Comparison of ENCODE assay signal across 7 cellular contexts in genomic region chr1:204417231-204417997, GRCh38. TPM values are rescaled to one million over a fixed set of nuclear protein-coding genes. Genes with fewer than 3 reads are reported as not detected.
A peak's percentile ranks its signal among the peaks of the same experiment; 100 is the strongest.
DNase-seq lines count a peak whose midpoint lies in the region; ATAC-seq, FAIRE-seq and TF ChIP-seq lines count a peak whose summit lies in the region.

No MANE protein-coding gene starts in this region.

- CTCF ChIA-PET in HEK293 (lab: Yijun Ruan, JAX): interaction anchor here (0.6 to 7.5 kb wide), 8 partner anchors 15 to 1448 kb away, joined by 3 to 55 read pairs (median 4); no protein-coding TSS in a partner anchor

- DNase-seq in RPMI8226 (peak; percentile 51), brain microvascular endothelial cell (peak; percentile 97), kidney (peak; percentile 85)
- peak; percentile 40 to 49 for DNase-seq in stimulated activated CD4-positive, alpha-beta T cell treated with anti-CD3 and anti-CD28 coated beads, Interleukin-2, amount 100 ng/mL, for 24 hours
- no peak for DNase-seq in effector memory CD4-positive, alpha-beta T cell

- H3K27me3 ChIP-seq in brain microvascular endothelial cell (replicated peaks): no peaks in the 10 kb centered on the region
- no peaks in the 10 kb centered on the region for H3K27me3 ChIP-seq in effector memory CD4-positive, alpha-beta T cell (replicated peaks; ENCODE audit: control insufficient read depth, insufficient read depth, low read length, poor library complexity, severe bottlenecking)

- POLR2A ChIA-PET in HEK293 (lab: Yijun Ruan, JAX): interaction anchor here (1.0 to 1.5 kb wide), 6 partner anchors 9 to 99 kb away, joined by 3 to 6 read pairs (median 4); partner anchors contain the start of genes MDM4 and PIK3C2B

- peak overlapping the region in 1 of 2 donors; percentile 41 for H3K9ac ChIP-seq in kidney (ENCODE audit: low read length in 2 of 2)

- H3K27ac ChIP-seq in HEK293 (ENCODE audit: extremely low read depth, low read depth, low read length) (peak overlapping the region; percentile 60), brain microvascular endothelial cell (peak overlapping the region; percentile 99), kidney (ENCODE audit: low read depth in 2 of 2, low read length in 2 of 2) (peak overlapping the region; percentile 76 to 85)
- no peak overlapping the region for H3K27ac ChIP-seq in effector memory CD4-positive, alpha-beta T cell (ENCODE audit: insufficient read depth, low read length, poor library complexity, severe bottlenecking)

- intact Hi-C loops in kidney (cut with DNase I): no loop called here

- H3K36me3 ChIP-seq in HEK293 (ENCODE audit: control insufficient read depth in 2 of 2, insufficient read depth in 1 of 2, low read length in 2 of 2) (peaks cover 0 to 3% of the 10 kb centered on the region in 2 experiments; a peak in 1 of 3 replicates), brain microvascular endothelial cell (replicated peaks) (no peaks in the 10 kb centered on the region), kidney (ENCODE audit: control insufficient read depth in 1 of 2, insufficient read depth in 2 of 2, low read length in 2 of 2) (no peaks in the 10 kb centered on the region)
- peaks cover 2% of the 10 kb centered on the region for H3K36me3 ChIP-seq in effector memory CD4-positive, alpha-beta T cell (ENCODE audit: control insufficient read depth, insufficient read depth, low read length)

- ATAC-seq in GM19035 (IDR thresholded peaks at IDR 0.05; ENCODE audit: unreplicated experiment): no peak

- TF ChIP-seq CTCF in HEK293 (tag by site-specific recombination; IDR thresholded peaks at IDR 0.05) (no peak), brain microvascular endothelial cell (IDR thresholded peaks at IDR 0.05; ENCODE audit: low read depth, low read length, missing control alignments) (no peak), kidney (IDR thresholded peaks at IDR 0.05; ENCODE audit: borderline replicate concordance, extremely low read depth, insufficient read depth) (no peak)

- H3K4me3 ChIP-seq in HEK293 (ENCODE audit: low read depth, low read length) (peak overlapping the region; percentile 8; the same call in 1 of the 2 replicates), brain microvascular endothelial cell (ENCODE audit: low read depth, low read length) (peak overlapping the region; percentile 15), kidney (ENCODE audit: low read length in 2 of 2) (peak overlapping the region; percentile 16 to 22)
- H3K4me3 ChIP-seq in effector memory CD4-positive, alpha-beta T cell (ENCODE audit: insufficient read depth, low read depth, low read length, poor library complexity, severe bottlenecking): no peak overlapping the region

- H3K9me3 ChIP-seq in HEK293 (ENCODE audit: control insufficient read depth, insufficient read depth, low read depth, low read length): no peaks in the 10 kb centered on the region
- no peaks in the 10 kb centered on the region for H3K9me3 ChIP-seq in kidney (ENCODE audit: control insufficient read depth in 1 of 2, low read length in 2 of 2)
- H3K9me3 ChIP-seq in effector memory CD4-positive, alpha-beta T cell (ENCODE audit: control insufficient read depth, low read length): no peaks in the 10 kb centered on the region

- H3K4me1 ChIP-seq in HEK293 (ENCODE audit: control insufficient read depth, insufficient read depth, low read length): peaks cover 16% of the 10 kb centered on the region; the same call in 1 of the 2 replicates
- peaks cover 12 to 19% of the 10 kb centered on the region in 2 donors for H3K4me1 ChIP-seq in kidney (ENCODE audit: control insufficient read depth in 1 of 2, insufficient read depth in 1 of 2, low read depth in 1 of 2, low read length in 2 of 2)
- no peaks in the 10 kb centered on the region for H3K4me1 ChIP-seq in effector memory CD4-positive, alpha-beta T cell (ENCODE audit: control insufficient read depth, insufficient read depth, low read length, poor library complexity, severe bottlenecking)

- FAIRE-seq in kidney (lab: Jason Lieb, UNC): no peak

- in situ Hi-C loops in brain microvascular endothelial cell (cut with HindIII; ENCODE audit: low pct_ligation_motif_present, low sequenced_read_pairs): no loop called here

TF ChIP-seq in HEK293, 187 proteins besides CTCF, POLR2A, EP300 and RAD21 (continues in another document):
- TF ChIP-seq ZBTB20 (tag by site-specific recombination; IDR thresholded peaks at IDR 0.05) (peak; percentile 51), ZNF398 (tag by site-specific recombination; IDR thresholded peaks at IDR 0.05) (peak; percentile 54), EGR2 (tag by site-specific recombination; IDR thresholded peaks at IDR 0.05; ENCODE audit: low read depth) (peak; percentile 29; the same call in 1 of the 2 replicates), IKZF3 (tag by site-specific recombination; IDR thresholded peaks at IDR 0.05) (peak; percentile 76), ZNF843 (tag by site-specific recombination; IDR thresholded peaks at IDR 0.05) (peak; percentile 80), ZNF366 (tag by site-specific recombination; conservative IDR thresholded peaks at IDR 0.05) (peak; percentile 77), ZNF660 (tag by site-specific recombination; IDR thresholded peaks at IDR 0.05) (peak; percentile 62; the same call in 1 of the 2 replicates), OSR2 (tag by site-specific recombination; IDR thresholded peaks at IDR 0.05) (peak; percentile 67), ZNF585B (tag by site-specific recombination; IDR thresholded peaks at IDR 0.05) (no peak), ZNF350 (tag by site-specific recombination; IDR thresholded peaks at IDR 0.05) (no peak), ZNF600 (tag by site-specific recombination; IDR thresholded peaks at IDR 0.05) (peak; percentile 98), ZFP3 (tag by site-specific recombination; IDR thresholded peaks at IDR 0.05; ENCODE audit: low read depth) (0 out of 2 replicates have a peak, but pooled peaks have one; percentile 47), ZNF561 (tag by site-specific recombination; IDR thresholded peaks at IDR 0.05; ENCODE audit: borderline replicate concordance) (peak; percentile 46; the same call in 1 of the 2 replicates), ZNF2 (tag by site-specific recombination; IDR thresholded peaks at IDR 0.05) (peak; percentile 69), INSM2 (tag by site-specific recombination; IDR thresholded peaks at IDR 0.05) (peak; percentile 79; the same call in 1 of the 2 replicates), ZNF549 (tag by site-specific recombination; IDR thresholded peaks at IDR 0.05) (no peak), ZNF335 (tag by site-specific recombination; conservative IDR thresholded peaks at IDR 0.05) (peak; percentile 88), ZBTB8A (tag by site-specific recombination; IDR thresholded peaks at IDR 0.05) (peak; percentile 74), GFI1B (tag by site-specific recombination; IDR thresholded peaks at IDR 0.05) (no peak; the same call in 1 of the 2 replicates), ZNF645 (tag by site-specific recombination; IDR thresholded peaks at IDR 0.05) (no peak), SP7 (tag by site-specific recombination; IDR thresholded peaks at IDR 0.05) (peak; percentile 92), KLF17 (tag by site-specific recombination; IDR thresholded peaks at IDR 0.05) (peak; percentile 64)

RNA-seq across cellular contexts. Expression of gene PPP1R15B, which starts 5.8 kb away (rescaled TPM):
- 41.6 TPM for total RNA-seq in kidney
- polyA plus RNA-seq in kidney (ENCODE audit: insufficient read depth, low read depth, low replicate concordance): 12.3 TPM

RNA-seq across cellular contexts. Expression of gene PLEKHA6, which starts 57.7 kb away (rescaled TPM):
- 65.1 TPM for total RNA-seq in kidney
- 17.5 TPM for polyA plus RNA-seq in kidney (ENCODE audit: insufficient read depth, low read depth, low replicate concordance)

Comparison
In these comparisons a context has a peak if more than half of its experiments do, and no peak if none do; other contexts are left out.
1. DNase-seq: peak in RPMI8226 (single experiment), brain microvascular endothelial cell (single experiment), kidney (single experiment) and stimulated activated CD4-positive, alpha-beta T cell treated with anti-CD3 and anti-CD28 coated beads, Interleukin-2, amount 100 ng/mL, for 24 hours (2 of 2); none in effector memory CD4-positive, alpha-beta T cell (0 of 3).